In the genomic region with DNA sequence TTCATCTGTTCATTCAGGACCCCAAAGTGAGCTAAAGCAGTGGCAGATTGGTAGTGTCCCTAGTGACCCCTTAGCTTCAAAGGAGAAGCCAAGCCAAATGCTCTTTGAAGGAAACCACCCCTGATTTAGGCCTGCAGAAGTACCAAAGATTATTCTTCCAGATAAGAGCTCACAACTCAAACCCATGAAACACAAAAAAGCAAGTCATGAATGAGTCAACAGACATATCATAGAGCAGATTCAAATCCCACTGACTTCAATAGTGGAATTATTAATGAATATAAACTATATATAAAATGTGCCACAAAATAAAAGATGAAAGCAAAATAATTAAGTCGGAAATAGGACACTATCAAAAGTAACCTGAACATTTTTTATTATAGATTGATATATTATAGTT, we compare ENCODE assay signal across 20 cellular contexts.
"Had no signal": no experiment of that assay in that cellular context is flagged by ENCODE, and none has a peak within 500 bp of the region (broad histone marks: within the 10 kb centered on the region; RNA-seq: fewer than 3 reads in every experiment).

No MANE protein-coding gene starts in this region.

- DNase-seq: activated CD4-positive, alpha-beta memory T cell treated with anti-CD3 and anti-CD28 coated beads for 36 hours; activated CD4-positive, alpha-beta T cell treated with anti-CD3 and anti-CD28 coated beads, Interleukin-2, amount 10 ng/mL, durations not matched to agents 7 days and 5 days; activated CD4-positive, CD25-positive, alpha-beta regulatory T cell; activated CD8-positive, alpha-beta memory T cell treated with anti-CD3 and anti-CD28 coated beads for 24 hours; activated gamma-delta T cell; activated naive CD4-positive, alpha-beta T cell treated with anti-CD3 and anti-CD28 coated beads for 36 hours; activated T-cell treated with anti-CD3 and anti-CD28 coated beads, Interleukin-2, amount 50 U/mL, for 4 hours; amygdala; KG1; NCI-H1105 treated with DMSO at 0.1 percent for 48 hours; NCI-H1436 treated with DMSO at 0.1 percent for 48 hours; NCI-H187; NCI-H2081; NCI-H510A treated with DMSO at 0.1 percent for 48 hours; NCI-H69; NK-92 treated with Interleukin-12 subunit alpha and Interleukin-12 subunit beta, amount 100 ng/mL, for 24 hours; SHP77 treated with DMSO at 0.1 percent for 48 hours had no signal

- H3K27ac ChIP-seq: VCaP had no signal

- ATAC-seq: activated T-cell treated with anti-CD3 and anti-CD28 coated beads, Interleukin-2, amount 50 U/mL, for 4 hours; activated T-helper 17 cell treated with anti-CD3 and anti-CD28 coated beads, Interleukin-2, amount 50 U/mL, for 72 hours had no signal

- FAIRE-seq: RCC 7860 had no signal
